1 cellular context compared by ENCODE assay signal in the genomic region with DNA sequence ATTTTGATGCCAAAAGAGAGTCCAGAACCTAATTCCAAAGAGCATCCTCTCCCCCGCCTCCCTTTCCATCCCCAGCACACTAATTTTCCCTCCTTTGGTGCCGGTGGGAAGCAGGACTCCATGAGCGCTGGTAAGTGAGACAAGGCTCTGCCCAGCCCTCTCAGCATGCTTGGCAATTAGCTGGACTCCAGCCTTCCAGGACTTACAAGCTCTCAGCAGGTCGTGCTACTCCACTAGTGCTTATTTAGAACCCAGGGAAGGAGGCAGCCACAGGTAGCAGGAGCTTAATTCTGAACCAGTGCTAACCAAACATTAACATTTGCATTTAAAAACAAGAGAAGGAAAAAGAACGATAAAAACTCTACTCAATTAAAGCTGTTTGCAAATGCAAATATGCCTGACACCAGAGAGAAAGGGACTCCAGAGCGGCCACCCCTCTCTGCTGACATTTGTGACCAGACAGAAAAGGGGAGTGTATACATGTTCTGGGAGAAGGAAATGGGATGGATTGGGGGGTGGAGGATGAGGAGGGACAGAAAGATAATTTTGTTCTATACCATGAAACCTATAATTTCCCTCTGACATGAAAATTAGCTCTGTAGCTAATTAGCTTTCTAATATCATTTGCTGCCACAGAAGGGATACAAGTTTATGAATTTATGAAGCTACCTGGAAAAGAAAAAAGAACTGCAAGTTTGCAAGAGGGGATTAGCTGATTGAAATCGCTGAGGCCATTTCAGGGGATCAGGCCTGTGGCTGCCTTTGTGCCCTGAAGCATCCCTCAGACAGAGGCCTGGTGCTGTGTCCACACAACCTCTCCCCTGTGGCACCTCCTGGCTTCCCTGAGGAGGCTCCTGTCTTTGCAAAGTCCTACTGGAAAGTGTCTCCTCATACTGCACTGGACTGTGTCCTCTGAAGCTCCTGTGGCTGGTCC.
TF ChIP-seq lines count a peak whose summit lies in the region.

No MANE protein-coding gene starts in this region.

TF ChIP-seq in IMR-90, 13 proteins besides CTCF, POLR2A, EP300 and RAD21:
- TF ChIP-seq RCOR1 (IDR thresholded peaks at IDR 0.05; ENCODE audit: insufficient replicate concordance, low read length) (no peak), CEBPB (IDR thresholded peaks at IDR 0.05; ENCODE audit: low read depth, low read length) (no peak), MAZ (IDR thresholded peaks at IDR 0.05; ENCODE audit: borderline replicate concordance, low read depth, low read length) (no peak), BHLHE40 (IDR thresholded peaks at IDR 0.05; ENCODE audit: low read depth, low read length) (no peak), FOS (IDR thresholded peaks at IDR 0.05; ENCODE audit: low read depth, low read length) (no peak)
